ENCODE assay signal across 16 cellular contexts in genomic region chr12:79183946-79184345, GRCh38.
"Had no signal": no experiment of that assay in that cellular context is flagged by ENCODE, and none has a peak within 500 bp of the region (broad histone marks: within the 10 kb centered on the region; RNA-seq: fewer than 3 reads in every experiment).

No MANE protein-coding gene starts in this region.

- DNase-seq: activated naive CD4-positive, alpha-beta T cell treated with Interleukin-2 at 50 U/mL for 16 hours; activated naive CD8-positive, alpha-beta T cell treated with anti-CD3 and anti-CD28 coated beads, Interleukin-2, amount 50 U/mL, for 24 hours; aorta; foreskin melanocyte; heart right ventricle; left colon; naive thymus-derived CD4-positive, alpha-beta T cell; pancreas; sigmoid colon; stimulated activated CD4-positive, alpha-beta T cell treated with anti-CD3 and anti-CD28 coated beads, Interleukin-1b, Interleukin-23, amount 100 ng/mL, for 48 hours; stomach; testis; upper lobe of right lung had no signal

- H3K36me3 ChIP-seq: esophagus muscularis mucosa, heart right ventricle, pancreas, sigmoid colon, stomach, upper lobe of right lung had no signal

- H3K36me3 Mint-ChIP-seq: naive thymus-derived CD4-positive, alpha-beta T cell had no signal

- H3K4me1 Mint-ChIP-seq: activated naive CD8-positive, alpha-beta T cell treated with anti-CD3 and anti-CD28 coated beads, Interleukin-2, amount 50 U/mL, for 24 hours; activated T-helper 17 cell treated with anti-CD3 and anti-CD28 coated beads, Interleukin-2, amount 50 U/mL, for 72 hours; naive thymus-derived CD4-positive, alpha-beta T cell had no signal

- ATAC-seq: activated naive CD8-positive, alpha-beta T cell treated with anti-CD3 and anti-CD28 coated beads, Interleukin-2, amount 50 U/mL, for 24 hours; activated T-helper 17 cell treated with anti-CD3 and anti-CD28 coated beads, Interleukin-2, amount 50 U/mL, for 72 hours; left colon; naive thymus-derived CD4-positive, alpha-beta T cell; pancreas; upper lobe of right lung had no signal

- H3K27ac ChIP-seq: esophagus muscularis mucosa, pancreas, sigmoid colon, stomach, testis, upper lobe of right lung had no signal

- H3K27me3 Mint-ChIP-seq: activated naive CD8-positive, alpha-beta T cell treated with anti-CD3 and anti-CD28 coated beads, Interleukin-2, amount 50 U/mL, for 24 hours; activated T-helper 17 cell treated with anti-CD3 and anti-CD28 coated beads, Interleukin-2, amount 50 U/mL, for 72 hours; naive thymus-derived CD4-positive, alpha-beta T cell had no signal

- H3K27me3 ChIP-seq: esophagus muscularis mucosa, heart right ventricle, pancreas, sigmoid colon, stomach, testis, upper lobe of right lung had no signal

- H3K27ac Mint-ChIP-seq: activated naive CD8-positive, alpha-beta T cell treated with anti-CD3 and anti-CD28 coated beads, Interleukin-2, amount 50 U/mL, for 24 hours; activated T-helper 17 cell treated with anti-CD3 and anti-CD28 coated beads, Interleukin-2, amount 50 U/mL, for 72 hours; naive thymus-derived CD4-positive, alpha-beta T cell; T-helper 2 cell treated with Interferon-gamma antibody and Interleukin-4, amounts not matched to agents 5 μg/mL and 100 μg/mL, for 36 hours had no signal

- H3K4me3 ChIP-seq: esophagus muscularis mucosa, heart right ventricle, pancreas, sigmoid colon, stomach, testis, upper lobe of right lung had no signal

- H3K4me1 ChIP-seq: pancreas, stomach, testis, upper lobe of right lung had no signal

- H3K4me3 Mint-ChIP-seq: activated naive CD8-positive, alpha-beta T cell treated with anti-CD3 and anti-CD28 coated beads, Interleukin-2, amount 50 U/mL, for 24 hours; activated T-helper 17 cell treated with anti-CD3 and anti-CD28 coated beads, Interleukin-2, amount 50 U/mL, for 72 hours; naive thymus-derived CD4-positive, alpha-beta T cell; T-helper 2 cell treated with Interferon-gamma antibody and Interleukin-4, amounts not matched to agents 5 μg/mL and 100 μg/mL, for 36 hours had no signal

- H3K9me3 ChIP-seq: esophagus muscularis mucosa, heart right ventricle, pancreas, sigmoid colon, stomach, testis, upper lobe of right lung had no signal
